Comparison of ENCODE assay signal across 8 cellular contexts in the genomic region with DNA sequence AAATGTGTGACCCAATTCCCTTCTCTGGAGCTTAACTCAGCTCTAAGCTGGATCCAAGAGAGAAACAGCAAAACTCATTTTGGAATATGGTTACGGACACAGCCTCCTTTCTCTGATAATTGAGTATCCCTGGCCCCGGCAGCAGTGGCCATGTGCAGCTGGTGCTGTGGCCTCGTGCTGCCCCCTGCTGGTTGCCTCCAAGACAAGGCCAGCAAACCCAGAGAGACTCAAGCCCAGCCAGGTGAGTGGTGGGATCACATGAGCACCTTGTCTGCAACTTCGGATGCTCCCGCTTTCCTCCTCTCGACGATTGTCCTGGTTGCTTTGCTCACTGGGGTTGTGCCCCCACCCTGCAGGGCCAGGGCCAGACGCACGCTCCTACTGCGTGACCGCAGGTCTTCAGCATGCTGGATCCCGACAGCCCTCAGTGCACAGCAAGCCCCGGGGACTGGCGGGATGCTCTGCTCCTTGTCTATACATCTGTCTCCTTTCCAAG. TPM values are rescaled to one million over a fixed set of nuclear protein-coding genes. Genes with fewer than 3 reads are reported as not detected.
DNase-seq lines count a peak whose midpoint lies in the region; ATAC-seq and TF ChIP-seq lines count a peak whose summit lies in the region.

No MANE protein-coding gene starts in this region.

- intact Hi-C loops in lower leg skin (cut with DNase I; ENCODE audit: low total_unique reads), result loop anchor here (10.0 kb wide), 1 partner anchor 365 kb away; a partner anchor contains a TSS

- no peak overlapping the region for H3K4me3 ChIP-seq in lower leg skin (ENCODE audit: low read depth, poor library complexity, severe bottlenecking)

- no peak overlapping the region for H3K27ac ChIP-seq in 22Rv1

- DNase-seq in NCI-H2196 treated with DMSO at 0.1 percent for 48 hours (lab: John Stamatoyannopoulos, UW; ENCODE audit: unreplicated experiment) (peak; percentile 1), dermis microvascular lymphatic vessel endothelial cell (ENCODE audit: low read depth in 2 of 2) (peak; percentile 54 to 80), lower leg skin (ENCODE audit: low spot score in 2 of 2) (peak; percentile 49 to 95)
- DNase-seq in activated CD4-positive, alpha-beta T cell treated with anti-CD3 and anti-CD28 coated beads, Interleukin-2, amount 50 U/mL, for 4 hours, result peak; percentile 64 to 67
- DNase-seq in stimulated activated CD4-positive, alpha-beta T cell treated with anti-CD3 and anti-CD28 coated beads, TNF-alpha, amount 100 ng/mL, for 48 hours (ENCODE audit: low read depth in 3 of 3), result peak; percentile 61 to 80 (median 73)

- ATAC-seq in HG02870 (IDR thresholded peaks at IDR 0.05; ENCODE audit: unreplicated experiment), result peak; percentile 84

- no peak for TF ChIP-seq POLR2A in lower leg skin (IDR thresholded peaks at IDR 0.05)

- TF ChIP-seq CTCF in 22Rv1 (IDR thresholded peaks at IDR 0.05) (peak; percentile 96), GM12873 (IDR thresholded peaks at IDR 0.05; ENCODE audit: insufficient read depth, low read depth, low read length, missing control alignments) (peak; percentile 95), lower leg skin (IDR thresholded peaks at IDR 0.05) (peak in 1 of 3 donors; percentile 81)

- 16 to 22% methylated on average over 14 of the region's 14 CpGs for WGBS in lower leg skin, 2 donors

RNA-seq across cellular contexts. Expression of a gene that starts 19.4 kb away (rescaled TPM):
- total RNA-seq in dermis microvascular lymphatic vessel endothelial cell (not detected in 2 replicates), lower leg skin (1 to 10 TPM in 3 of 4 donors, under 1 TPM in 1; 0.76 to 4.4 (median 2.3) TPM)

Comparison
In these comparisons a context has a peak if more than half of its experiments do, and no peak if none do; other contexts are left out.
1. DNase-seq: peak in every context shown above with its lines; median percentile 73 in stimulated activated CD4-positive, alpha-beta T cell treated with anti-CD3 and anti-CD28 coated beads, TNF-alpha, amount 100 ng/mL, for 48 hours; 72 in lower leg skin; 67 in dermis microvascular lymphatic vessel endothelial cell; 66 in activated CD4-positive, alpha-beta T cell treated with anti-CD3 and anti-CD28 coated beads, Interleukin-2, amount 50 U/mL, for 4 hours; 1 in NCI-H2196 treated with DMSO at 0.1 percent for 48 hours.